21 cellular contexts compared by ENCODE assay signal in the genomic region with DNA sequence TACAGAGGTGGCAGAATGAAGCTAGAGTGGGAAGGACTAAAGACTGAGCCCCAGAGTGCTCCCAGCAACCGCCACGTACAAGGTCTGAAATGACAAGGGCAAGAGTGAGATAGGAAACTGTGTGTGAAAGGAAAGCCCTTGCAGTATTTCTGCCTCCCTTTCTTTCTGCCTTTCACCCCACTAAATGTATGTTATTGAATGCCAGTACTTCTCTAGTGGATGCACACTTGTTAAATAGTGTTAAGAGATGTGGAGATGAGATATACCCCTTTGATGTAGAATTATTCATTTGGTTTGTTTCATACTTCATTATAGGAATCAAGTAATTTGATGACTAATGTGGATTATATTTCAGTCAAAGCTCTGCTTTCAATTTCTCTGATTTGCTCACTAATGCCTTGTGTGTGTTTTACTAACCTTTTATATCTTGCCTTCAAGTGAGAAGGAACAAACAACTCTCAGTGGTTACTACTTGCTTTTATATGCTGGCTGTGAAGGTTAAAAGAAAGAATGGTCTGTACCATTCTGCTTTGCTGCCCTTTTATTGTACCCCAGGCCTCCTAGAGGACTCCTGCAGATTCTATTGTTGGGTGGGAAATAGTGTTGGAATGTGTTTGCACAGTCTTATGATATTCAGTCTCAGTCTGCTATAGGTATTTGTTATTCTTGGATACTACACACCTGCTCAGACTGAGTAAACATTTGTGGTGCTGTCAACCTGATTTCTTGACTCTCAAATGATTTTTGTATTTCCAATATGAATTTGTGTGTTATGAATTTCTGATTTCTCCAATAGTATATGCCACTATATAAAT. TPM values are rescaled to one million over a fixed set of nuclear protein-coding genes. Genes with fewer than 3 reads are reported as not detected.
DNase-seq lines count a peak whose midpoint lies in the region; ATAC-seq and TF ChIP-seq lines count a peak whose summit lies in the region.
"Had no signal": no experiment of that assay in that cellular context is flagged by ENCODE, and none has a peak within 500 bp of the region (broad histone marks: within the 10 kb centered on the region; RNA-seq: fewer than 3 reads in every experiment).

No MANE protein-coding gene starts in this region.

- no peak overlapping the region for H3K4me2 ChIP-seq in hepatocyte
- H3K4me2 ChIP-seq: KMS-11 had no signal

- no peak overlapping the region for H3K4me3 Mint-ChIP-seq in Calu3 (ENCODE audit: low read depth, unreplicated experiment)
- H3K4me3 Mint-ChIP-seq: activated naive CD8-positive, alpha-beta T cell treated with anti-CD3 and anti-CD28 coated beads, Interleukin-2, amount 10 ng/mL, durations not matched to agents 7 days and 5 days; immature natural killer cell; stimulated activated naive CD8-positive, alpha-beta T cell treated with anti-CD3 and anti-CD28 coated beads, Interleukin-15, Interleukin-2, amounts not matched to agents 100 ng/mL and 50 ng/mL, for 24 hours had no signal

- no peak for ATAC-seq in HG03460 (IDR thresholded peaks at IDR 0.05; ENCODE audit: unreplicated experiment)
- ATAC-seq: right cardiac atrium had no signal

- CTCF ChIA-PET in Calu3 (lab: Charles Lee), result interaction anchor here (1.9 kb wide), 1 partner anchor 10 kb away, joined by 5 read pairs; no protein-coding TSS in a partner anchor

- H3K9me3 Mint-ChIP-seq in Calu3 (ENCODE audit: low read depth, unreplicated experiment), result peaks cover 6% of the 10 kb centered on the region
- H3K9me3 Mint-ChIP-seq: activated naive CD8-positive, alpha-beta T cell treated with anti-CD3 and anti-CD28 coated beads, Interleukin-2, amount 10 ng/mL, durations not matched to agents 7 days and 5 days; immature natural killer cell; stimulated activated naive CD8-positive, alpha-beta T cell treated with anti-CD3 and anti-CD28 coated beads, Interleukin-15, Interleukin-2, amounts not matched to agents 100 ng/mL and 50 ng/mL, for 24 hours had no signal

- DNase-seq in Calu3, result no peak
- peak; percentile 76 for DNase-seq in HT-29 (ENCODE audit: low spot score)
- DNase-seq in adipocyte (ENCODE audit: low read depth), result peak; percentile 53
- DNase-seq in hepatocyte (ENCODE audit: low spot score), result no peak
- DNase-seq in H7, result no peak
- no peak for DNase-seq in COLO668 (lab: John Stamatoyannopoulos, UW; ENCODE audit: unreplicated experiment)
- DNase-seq: activated CD4-positive, alpha-beta T cell treated with anti-CD3 and anti-CD28 coated beads for 48 hours; activated CD8-positive, alpha-beta memory T cell treated with anti-CD3 and anti-CD28 coated beads, Interleukin-2, amount 50 U/mL, for 48 hours; activated naive CD8-positive, alpha-beta T cell treated with anti-CD3 and anti-CD28 coated beads, Interleukin-2, amount 10 ng/mL, durations not matched to agents 7 days and 5 days; effector CD4-positive, alpha-beta T cell; EL; heart left ventricle; immature natural killer cell; NCI-H524; occipital lobe; right cardiac atrium; T-helper 9 cell had no signal

- no peak overlapping the region for H3K9ac ChIP-seq in adipocyte (ENCODE audit: low read length)
- H3K9ac ChIP-seq: KMS-11 had no signal

- 74% methylated on average over 2 of the region's 2 CpGs for WGBS in hepatocyte (ENCODE audit: low lambda C conversion rate, missing lambda C conversion rate)

- H2AFZ ChIP-seq in hepatocyte, result no peak overlapping the region

- peak overlapping the region; percentile 77 for H3K27ac Mint-ChIP-seq in Calu3 (ENCODE audit: unreplicated experiment)
- H3K27ac Mint-ChIP-seq: activated naive CD8-positive, alpha-beta T cell treated with anti-CD3 and anti-CD28 coated beads, Interleukin-2, amount 10 ng/mL, durations not matched to agents 7 days and 5 days; immature natural killer cell; stimulated activated naive CD8-positive, alpha-beta T cell treated with anti-CD3 and anti-CD28 coated beads, Interleukin-15, Interleukin-2, amounts not matched to agents 100 ng/mL and 50 ng/mL, for 24 hours had no signal

- BruUV-seq in Calu3 (replicated peaks; lab: Mats Ljungman, UMichigan), result no TSS peak

- intact Hi-C loops in Calu3 (cut with micrococcal nuclease; ENCODE audit: unreplicated experiment), result no loop called here

- peak overlapping the region; percentile 48 for H3K27ac ChIP-seq in hepatocyte
- H3K27ac ChIP-seq: heart left ventricle, KMS-11, SJSA1 had no signal

- H3K4me3 ChIP-seq in adipocyte (ENCODE audit: low read length) (no peak overlapping the region), hepatocyte (no peak overlapping the region), H7 (ENCODE audit: insufficient read depth, low read depth, low read length) (no peak overlapping the region)
- H3K4me3 ChIP-seq: heart left ventricle, SJSA1 had no signal

- peaks cover 8% of the 10 kb centered on the region for H3K36me3 Mint-ChIP-seq in Calu3 (ENCODE audit: insufficient read depth, unreplicated experiment)
- H3K36me3 Mint-ChIP-seq: activated naive CD8-positive, alpha-beta T cell treated with anti-CD3 and anti-CD28 coated beads, Interleukin-2, amount 10 ng/mL, durations not matched to agents 7 days and 5 days; immature natural killer cell had no signal

- no peaks in the 10 kb centered on the region for H4K20me1 ChIP-seq in hepatocyte (ENCODE audit: insufficient read depth, poor library complexity, severe bottlenecking)

- peaks cover 43% of the 10 kb centered on the region for H3K4me1 Mint-ChIP-seq in Calu3 (ENCODE audit: low read depth, unreplicated experiment)
- H3K4me1 Mint-ChIP-seq: activated naive CD8-positive, alpha-beta T cell treated with anti-CD3 and anti-CD28 coated beads, Interleukin-2, amount 10 ng/mL, durations not matched to agents 7 days and 5 days; immature natural killer cell had no signal

- no peaks in the 10 kb centered on the region for H3K9me2 ChIP-seq in hepatocyte (replicated peaks; ENCODE audit: insufficient read depth)

- H3K79me2 ChIP-seq in hepatocyte, result no peaks in the 10 kb centered on the region

- no peaks in the 10 kb centered on the region for H3K9me3 ChIP-seq in adipocyte (ENCODE audit: control insufficient read depth, low read length)
- H3K9me3 ChIP-seq in hepatocyte (ENCODE audit: low read depth), result no peaks in the 10 kb centered on the region
- H3K9me3 ChIP-seq: heart left ventricle, SJSA1 had no signal

- H3K27me3 ChIP-seq in adipocyte (replicated peaks; ENCODE audit: control insufficient read depth, insufficient read depth, low read length) (no peaks in the 10 kb centered on the region), hepatocyte (no peaks in the 10 kb centered on the region), H7 (ENCODE audit: control insufficient read depth, insufficient read depth, low read length) (no peaks in the 10 kb centered on the region)
- H3K27me3 ChIP-seq: heart left ventricle, SJSA1 had no signal

- no peaks in the 10 kb centered on the region for H3K27me3 Mint-ChIP-seq in Calu3 (ENCODE audit: unreplicated experiment)

- peaks cover 29% of the 10 kb centered on the region for H3K4me1 ChIP-seq in adipocyte (ENCODE audit: control insufficient read depth, insufficient read depth, low read length)
- H3K4me1 ChIP-seq in hepatocyte (ENCODE audit: insufficient read depth), result peaks cover 20% of the 10 kb centered on the region

- TF ChIP-seq CTCF in Calu3 (IDR thresholded peaks at IDR 0.05; ENCODE audit: unreplicated experiment), result no peak
- no peak for TF ChIP-seq CTCF in hepatocyte (IDR thresholded peaks at IDR 0.05; ENCODE audit: poor library complexity)

- no peaks in the 10 kb centered on the region for H3K36me3 ChIP-seq in adipocyte (ENCODE audit: control insufficient read depth, insufficient read depth, low read length, severe bottlenecking)
- no peaks in the 10 kb centered on the region for H3K36me3 ChIP-seq in hepatocyte (replicated peaks; ENCODE audit: insufficient read depth, low read depth)
- H3K36me3 ChIP-seq in H7 (replicated peaks; ENCODE audit: control insufficient read depth, insufficient read depth, low read length), result no peaks in the 10 kb centered on the region; the same call in 1 of the 2 replicates
- H3K36me3 ChIP-seq: heart left ventricle, SJSA1 had no signal

RNA-seq across cellular contexts. Expression of a gene that starts 7.9 kb away (rescaled TPM):
- total RNA-seq in Calu3 (2022), result 158 and 188 TPM in 2 replicates
- total RNA-seq in HT-29 (2014; rRNA removed; shearing (Covaris generic)), result 160 and 175 TPM in 2 replicates
- 194 and 218 TPM in 2 replicates for total RNA-seq in hepatocyte
- 198 and 201 TPM in 2 replicates for polyA plus RNA-seq in hepatocyte
- total RNA-seq in H7 (2014; rRNA removed; shearing (Covaris generic)), result 30.7 and 37.9 TPM in 2 replicates
- polyA plus RNA-seq: immature natural killer cell had no signal

Comparison
In these comparisons a context has a peak if more than half of its experiments do, and no peak if none do; other contexts are left out.
1. DNase-seq: peak in HT-29 (single experiment) and adipocyte (single experiment); none in Calu3 (single experiment), hepatocyte (single experiment), H7 (single experiment) and COLO668 (single experiment).